In the genomic region with DNA sequence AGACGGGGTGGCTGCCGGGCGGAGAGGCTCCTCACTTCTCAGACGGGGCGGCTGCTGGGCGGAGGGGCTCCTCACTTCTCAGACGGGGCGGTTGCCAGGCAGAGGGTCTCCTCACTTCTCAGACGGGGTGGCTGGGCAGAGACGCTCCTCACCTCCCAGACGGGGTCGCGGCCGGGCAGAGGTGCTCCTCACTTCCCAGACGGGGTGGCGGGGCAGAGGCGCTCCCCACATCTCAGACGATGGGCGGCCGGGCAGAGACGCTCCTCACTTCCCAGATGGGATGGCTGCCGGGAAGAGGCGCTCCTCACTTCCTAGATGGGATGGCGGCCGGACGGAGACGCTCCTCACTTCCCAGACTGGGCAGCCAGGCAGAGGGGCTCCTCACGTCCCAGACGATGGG, we compare ENCODE assay signal across 2 cellular contexts. TPM values are rescaled to one million over a fixed set of nuclear protein-coding genes. Genes with fewer than 3 reads are reported as not detected.
"Had no signal": no experiment of that assay in that cellular context is flagged by ENCODE, and none has a peak within 500 bp of the region (broad histone marks: within the 10 kb centered on the region; RNA-seq: fewer than 3 reads in every experiment).

No MANE protein-coding gene starts in this region.

RNA-seq across cellular contexts. Expression of a gene that starts 21.2 kb away (rescaled TPM):
- total RNA-seq: G401, GM12878 had no signal
